1 cellular context compared by ENCODE assay signal in genomic region chr2:73175663-73176204, GRCh38.
TF ChIP-seq lines count a peak whose summit lies in the region.

No MANE protein-coding gene starts in this region.

TF ChIP-seq in HepG2, 621 proteins besides CTCF, POLR2A, EP300 and RAD21 (continued from another document and continues in another):
- TF ChIP-seq ZFP91 (CRISPR knock-in tag; IDR thresholded peaks at IDR 0.05; ENCODE audit: borderline replicate concordance) (peak; percentile 65; the same call in 1 of the 2 replicates), ZNF17 (CRISPR knock-in tag; IDR thresholded peaks at IDR 0.05) (no peak), ZBTB37 (CRISPR knock-in tag; IDR thresholded peaks at IDR 0.05) (no peak), XRCC5 (optimal IDR thresholded peaks at IDR 0.05; ENCODE audit: low read length) (peak; percentile 69), GABPB1 (CRISPR knock-in tag; IDR thresholded peaks at IDR 0.05) (peak; percentile 75), NFIC (IDR thresholded peaks at IDR 0.05; ENCODE audit: low read length) (no peak), HES4 (CRISPR knock-in tag; IDR thresholded peaks at IDR 0.05; ENCODE audit: borderline replicate concordance) (no peak; the same call in 1 of the 2 replicates), XBP1 (CRISPR knock-in tag; IDR thresholded peaks at IDR 0.05) (no peak), ZNF850 (CRISPR knock-in tag; conservative IDR thresholded peaks at IDR 0.05) (0 out of 2 replicates have a peak, but pooled peaks have one; percentile 49), ZBTB7B (CRISPR knock-in tag; IDR thresholded peaks at IDR 0.05) (peak; percentile 56), MTF2 (CRISPR knock-in tag; IDR thresholded peaks at IDR 0.05; ENCODE audit: borderline replicate concordance) (peak; percentile 79; the same call in 1 of the 2 replicates), HOXD1 (CRISPR knock-in tag; IDR thresholded peaks at IDR 0.05) (no peak), MTA1 (CRISPR knock-in tag; IDR thresholded peaks at IDR 0.05; ENCODE audit: borderline replicate concordance) (peak; percentile 75; the same call in 1 of the 2 replicates), TBX2 (CRISPR knock-in tag; IDR thresholded peaks at IDR 0.05; ENCODE audit: borderline replicate concordance) (peak; percentile 49; the same call in 1 of the 2 replicates), HOMEZ (CRISPR knock-in tag; IDR thresholded peaks at IDR 0.05; ENCODE audit: low read depth) (0 out of 2 replicates have a peak, but pooled peaks have one; percentile 19), ZNF431 (CRISPR knock-in tag; IDR thresholded peaks at IDR 0.05; ENCODE audit: borderline replicate concordance, low read depth) (peak; percentile 42; the same call in 1 of the 2 replicates), RBM39 (IDR thresholded peaks at IDR 0.05; ENCODE audit: low read depth, low read length, poor library complexity, severe bottlenecking) (peak; percentile 71), ZBTB4 (CRISPR knock-in tag; IDR thresholded peaks at IDR 0.05; ENCODE audit: borderline replicate concordance) (0 out of 2 replicates have a peak, but pooled peaks have one; percentile 11), KLF16 (CRISPR knock-in tag; IDR thresholded peaks at IDR 0.05) (peak in 1 of 2 experiments; percentile 56; a peak in 1 of 4 replicates), ZNF770 (CRISPR knock-in tag; IDR thresholded peaks at IDR 0.05) (no peak), KLF6 (CRISPR knock-in tag; IDR thresholded peaks at IDR 0.05) (0 out of 2 replicates have a peak, but pooled peaks have one; percentile 30), FOXA1 (IDR thresholded peaks at IDR 0.05) (no peak), FOXA1 (CRISPR knock-in tag; IDR thresholded peaks at IDR 0.05) (peak; percentile 54), NFRKB (IDR thresholded peaks at IDR 0.05) (no peak), ZBTB43 (CRISPR knock-in tag; conservative IDR thresholded peaks at IDR 0.05) (no peak), RFXAP (CRISPR knock-in tag; IDR thresholded peaks at IDR 0.05; ENCODE audit: borderline replicate concordance) (no peak), ZBTB46 (CRISPR knock-in tag; IDR thresholded peaks at IDR 0.05; ENCODE audit: borderline replicate concordance) (no peak), PAXIP1 (CRISPR knock-in tag; conservative IDR thresholded peaks at IDR 0.05) (peak; percentile 37), ATF7-NPFF (CRISPR knock-in tag; IDR thresholded peaks at IDR 0.05; ENCODE audit: low read depth) (peak; percentile 74), SALL1 (CRISPR knock-in tag; IDR thresholded peaks at IDR 0.05) (0 out of 2 replicates have a peak, but pooled peaks have one; percentile 24), ZNF44 (CRISPR knock-in tag; IDR thresholded peaks at IDR 0.05) (no peak), FUBP1 (CRISPR knock-in tag; IDR thresholded peaks at IDR 0.05; ENCODE audit: borderline replicate concordance) (no peak), SKI (IDR thresholded peaks at IDR 0.05; ENCODE audit: partially characterized antibody) (no peak), GFI1 (CRISPR knock-in tag; IDR thresholded peaks at IDR 0.05; ENCODE audit: borderline replicate concordance) (no peak)
